ENCODE assay signal across 1 cellular context in the genomic region with DNA sequence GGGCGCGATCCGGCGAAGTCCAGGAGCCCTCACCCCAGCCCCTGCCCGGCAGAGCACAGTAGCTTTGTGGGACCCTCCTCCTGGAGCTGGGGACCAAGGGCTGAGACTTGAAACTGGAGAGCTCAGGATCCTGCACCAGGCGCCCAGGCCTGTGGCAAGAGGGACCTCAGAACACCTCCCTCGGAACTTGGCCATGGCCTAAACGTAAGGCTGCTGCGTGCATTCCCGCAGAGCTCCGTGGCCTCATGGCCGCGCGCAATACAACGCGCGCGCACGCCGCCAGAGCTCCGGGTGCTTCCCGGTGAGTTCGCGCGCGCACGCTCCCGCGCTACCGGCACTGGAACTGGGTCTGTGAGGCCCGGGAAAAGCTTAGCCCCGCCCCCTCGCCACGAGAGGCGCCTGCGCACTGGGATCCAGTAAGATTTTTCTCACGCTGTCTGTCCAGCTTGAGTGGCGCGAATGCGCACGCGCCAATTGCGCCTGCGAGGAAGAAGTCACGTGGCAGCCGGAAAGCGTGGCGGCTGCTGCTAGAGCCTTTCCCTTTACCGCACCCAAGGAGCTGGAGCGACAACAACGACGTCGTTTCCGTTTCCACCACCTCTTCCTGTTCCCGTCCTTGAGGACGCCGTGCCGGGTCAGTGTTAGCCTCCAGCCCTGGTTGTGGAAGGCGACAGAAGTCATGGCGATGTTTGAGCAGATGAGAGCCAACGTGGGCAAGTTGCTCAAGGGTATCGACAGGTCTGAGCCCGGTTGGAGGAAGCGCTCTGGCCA.
TF ChIP-seq lines count a peak whose summit lies in the region.

A gene with protein sequence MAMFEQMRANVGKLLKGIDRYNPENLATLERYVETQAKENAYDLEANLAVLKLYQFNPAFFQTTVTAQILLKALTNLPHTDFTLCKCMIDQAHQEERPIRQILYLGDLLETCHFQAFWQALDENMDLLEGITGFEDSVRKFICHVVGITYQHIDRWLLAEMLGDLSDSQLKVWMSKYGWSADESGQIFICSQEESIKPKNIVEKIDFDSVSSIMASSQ (plus strand): TSS at position 599 of the 771 bp plus-strand sequence. CDS start 81 bp downstream, at position 680.

TF ChIP-seq in HepG2, 621 proteins besides CTCF, POLR2A, EP300 and RAD21 (continued from another document and continues in another):
- TF ChIP-seq, protein P1, sequence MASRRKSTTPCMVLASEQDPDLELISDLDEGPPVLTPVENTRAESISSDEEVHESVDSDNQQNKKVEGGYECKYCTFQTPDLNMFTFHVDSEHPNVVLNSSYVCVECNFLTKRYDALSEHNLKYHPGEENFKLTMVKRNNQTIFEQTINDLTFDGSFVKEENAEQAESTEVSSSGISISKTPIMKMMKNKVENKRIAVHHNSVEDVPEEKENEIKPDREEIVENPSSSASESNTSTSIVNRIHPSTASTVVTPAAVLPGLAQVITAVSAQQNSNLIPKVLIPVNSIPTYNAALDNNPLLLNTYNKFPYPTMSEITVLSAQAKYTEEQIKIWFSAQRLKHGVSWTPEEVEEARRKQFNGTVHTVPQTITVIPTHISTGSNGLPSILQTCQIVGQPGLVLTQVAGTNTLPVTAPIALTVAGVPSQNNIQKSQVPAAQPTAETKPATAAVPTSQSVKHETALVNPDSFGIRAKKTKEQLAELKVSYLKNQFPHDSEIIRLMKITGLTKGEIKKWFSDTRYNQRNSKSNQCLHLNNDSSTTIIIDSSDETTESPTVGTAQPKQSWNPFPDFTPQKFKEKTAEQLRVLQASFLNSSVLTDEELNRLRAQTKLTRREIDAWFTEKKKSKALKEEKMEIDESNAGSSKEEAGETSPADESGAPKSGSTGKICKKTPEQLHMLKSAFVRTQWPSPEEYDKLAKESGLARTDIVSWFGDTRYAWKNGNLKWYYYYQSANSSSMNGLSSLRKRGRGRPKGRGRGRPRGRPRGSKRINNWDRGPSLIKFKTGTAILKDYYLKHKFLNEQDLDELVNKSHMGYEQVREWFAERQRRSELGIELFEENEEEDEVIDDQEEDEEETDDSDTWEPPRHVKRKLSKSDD (CRISPR knock-in tag; IDR thresholded peaks at IDR 0.05; ENCODE audit: low read depth) = peak; percentile 62; the same call in 1 of the 2 replicates
- TF ChIP-seq HDAC1 (CRISPR knock-in tag; IDR thresholded peaks at IDR 0.05) = peak; percentile 96
- TF ChIP-seq CEBPG (CRISPR knock-in tag; IDR thresholded peaks at IDR 0.05) = no peak
- 0 out of 2 replicates have a peak, but pooled peaks have one; percentile 45 for TF ChIP-seq IKZF5 (CRISPR knock-in tag; IDR thresholded peaks at IDR 0.05)
- TF ChIP-seq NR0B2 (CRISPR knock-in tag; IDR thresholded peaks at IDR 0.05) = 0 out of 2 replicates have a peak, but pooled peaks have one; percentile 29
- TF ChIP-seq, protein P2, sequence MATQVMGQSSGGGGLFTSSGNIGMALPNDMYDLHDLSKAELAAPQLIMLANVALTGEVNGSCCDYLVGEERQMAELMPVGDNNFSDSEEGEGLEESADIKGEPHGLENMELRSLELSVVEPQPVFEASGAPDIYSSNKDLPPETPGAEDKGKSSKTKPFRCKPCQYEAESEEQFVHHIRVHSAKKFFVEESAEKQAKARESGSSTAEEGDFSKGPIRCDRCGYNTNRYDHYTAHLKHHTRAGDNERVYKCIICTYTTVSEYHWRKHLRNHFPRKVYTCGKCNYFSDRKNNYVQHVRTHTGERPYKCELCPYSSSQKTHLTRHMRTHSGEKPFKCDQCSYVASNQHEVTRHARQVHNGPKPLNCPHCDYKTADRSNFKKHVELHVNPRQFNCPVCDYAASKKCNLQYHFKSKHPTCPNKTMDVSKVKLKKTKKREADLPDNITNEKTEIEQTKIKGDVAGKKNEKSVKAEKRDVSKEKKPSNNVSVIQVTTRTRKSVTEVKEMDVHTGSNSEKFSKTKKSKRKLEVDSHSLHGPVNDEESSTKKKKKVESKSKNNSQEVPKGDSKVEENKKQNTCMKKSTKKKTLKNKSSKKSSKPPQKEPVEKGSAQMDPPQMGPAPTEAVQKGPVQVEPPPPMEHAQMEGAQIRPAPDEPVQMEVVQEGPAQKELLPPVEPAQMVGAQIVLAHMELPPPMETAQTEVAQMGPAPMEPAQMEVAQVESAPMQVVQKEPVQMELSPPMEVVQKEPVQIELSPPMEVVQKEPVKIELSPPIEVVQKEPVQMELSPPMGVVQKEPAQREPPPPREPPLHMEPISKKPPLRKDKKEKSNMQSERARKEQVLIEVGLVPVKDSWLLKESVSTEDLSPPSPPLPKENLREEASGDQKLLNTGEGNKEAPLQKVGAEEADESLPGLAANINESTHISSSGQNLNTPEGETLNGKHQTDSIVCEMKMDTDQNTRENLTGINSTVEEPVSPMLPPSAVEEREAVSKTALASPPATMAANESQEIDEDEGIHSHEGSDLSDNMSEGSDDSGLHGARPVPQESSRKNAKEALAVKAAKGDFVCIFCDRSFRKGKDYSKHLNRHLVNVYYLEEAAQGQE (IDR thresholded peaks at IDR 0.05; ENCODE audit: borderline replicate concordance in 1 of 2, low read depth in 1 of 2, low read length in 2 of 2) = no peak
- peak; percentile 64; the same call in 1 of the 2 replicates for TF ChIP-seq YEATS4 (CRISPR knock-in tag; IDR thresholded peaks at IDR 0.05; ENCODE audit: borderline replicate concordance)
- TF ChIP-seq, protein P3, sequence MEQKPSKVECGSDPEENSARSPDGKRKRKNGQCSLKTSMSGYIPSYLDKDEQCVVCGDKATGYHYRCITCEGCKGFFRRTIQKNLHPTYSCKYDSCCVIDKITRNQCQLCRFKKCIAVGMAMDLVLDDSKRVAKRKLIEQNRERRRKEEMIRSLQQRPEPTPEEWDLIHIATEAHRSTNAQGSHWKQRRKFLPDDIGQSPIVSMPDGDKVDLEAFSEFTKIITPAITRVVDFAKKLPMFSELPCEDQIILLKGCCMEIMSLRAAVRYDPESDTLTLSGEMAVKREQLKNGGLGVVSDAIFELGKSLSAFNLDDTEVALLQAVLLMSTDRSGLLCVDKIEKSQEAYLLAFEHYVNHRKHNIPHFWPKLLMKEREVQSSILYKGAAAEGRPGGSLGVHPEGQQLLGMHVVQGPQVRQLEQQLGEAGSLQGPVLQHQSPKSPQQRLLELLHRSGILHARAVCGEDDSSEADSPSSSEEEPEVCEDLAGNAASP (CRISPR knock-in tag; IDR thresholded peaks at IDR 0.05; ENCODE audit: borderline replicate concordance) = peak; percentile 31; the same call in 1 of the 2 replicates
- TF ChIP-seq MIER3 (CRISPR knock-in tag; IDR thresholded peaks at IDR 0.05; ENCODE audit: borderline replicate concordance) = peak; percentile 55; the same call in 1 of the 2 replicates
- no peak for TF ChIP-seq DR1 (CRISPR knock-in tag; IDR thresholded peaks at IDR 0.05)
- peak; percentile 49; the same call in 1 of the 2 replicates for TF ChIP-seq ETV5 (CRISPR knock-in tag; IDR thresholded peaks at IDR 0.05; ENCODE audit: borderline replicate concordance)
- TF ChIP-seq, protein P4, sequence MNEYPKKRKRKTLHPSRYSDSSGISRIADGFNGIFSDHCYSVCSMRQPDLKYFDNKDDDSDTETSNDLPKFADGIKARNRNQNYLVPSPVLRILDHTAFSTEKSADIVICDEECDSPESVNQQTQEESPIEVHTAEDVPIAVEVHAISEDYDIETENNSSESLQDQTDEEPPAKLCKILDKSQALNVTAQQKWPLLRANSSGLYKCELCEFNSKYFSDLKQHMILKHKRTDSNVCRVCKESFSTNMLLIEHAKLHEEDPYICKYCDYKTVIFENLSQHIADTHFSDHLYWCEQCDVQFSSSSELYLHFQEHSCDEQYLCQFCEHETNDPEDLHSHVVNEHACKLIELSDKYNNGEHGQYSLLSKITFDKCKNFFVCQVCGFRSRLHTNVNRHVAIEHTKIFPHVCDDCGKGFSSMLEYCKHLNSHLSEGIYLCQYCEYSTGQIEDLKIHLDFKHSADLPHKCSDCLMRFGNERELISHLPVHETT (CRISPR knock-in tag; conservative IDR thresholded peaks at IDR 0.05) = peak; percentile 95
- TF ChIP-seq ZFP91 (CRISPR knock-in tag; IDR thresholded peaks at IDR 0.05; ENCODE audit: borderline replicate concordance) = peak; percentile 86
- peak; percentile 84 for TF ChIP-seq KDM2A (CRISPR knock-in tag; IDR thresholded peaks at IDR 0.05; ENCODE audit: borderline replicate concordance, low read depth)
- peak; percentile 12; the same call in 1 of the 2 replicates for TF ChIP-seq HMG20B (CRISPR knock-in tag; conservative IDR thresholded peaks at IDR 0.05)
- no peak for TF ChIP-seq ZMYM3 (CRISPR knock-in tag; IDR thresholded peaks at IDR 0.05)
- TF ChIP-seq HOMEZ (CRISPR knock-in tag; IDR thresholded peaks at IDR 0.05; ENCODE audit: low read depth) = peak; percentile 68; the same call in 1 of the 2 replicates
- TF ChIP-seq ZNF225 (CRISPR knock-in tag; IDR thresholded peaks at IDR 0.05) = peak; percentile 72
- peak; percentile 84 for TF ChIP-seq DMAP1 (CRISPR knock-in tag; IDR thresholded peaks at IDR 0.05)
- TF ChIP-seq ATF1 (CRISPR knock-in tag; IDR thresholded peaks at IDR 0.05) = peak; percentile 78
- peak; percentile 47; the same call in 1 of the 2 replicates for TF ChIP-seq ZNF614 (CRISPR knock-in tag; IDR thresholded peaks at IDR 0.05; ENCODE audit: borderline replicate concordance)
- no peak for TF ChIP-seq SKIL (CRISPR knock-in tag; IDR thresholded peaks at IDR 0.05; ENCODE audit: borderline replicate concordance)
- no peak for TF ChIP-seq ZSCAN25 (CRISPR knock-in tag; IDR thresholded peaks at IDR 0.05)
- TF ChIP-seq, protein P5, sequence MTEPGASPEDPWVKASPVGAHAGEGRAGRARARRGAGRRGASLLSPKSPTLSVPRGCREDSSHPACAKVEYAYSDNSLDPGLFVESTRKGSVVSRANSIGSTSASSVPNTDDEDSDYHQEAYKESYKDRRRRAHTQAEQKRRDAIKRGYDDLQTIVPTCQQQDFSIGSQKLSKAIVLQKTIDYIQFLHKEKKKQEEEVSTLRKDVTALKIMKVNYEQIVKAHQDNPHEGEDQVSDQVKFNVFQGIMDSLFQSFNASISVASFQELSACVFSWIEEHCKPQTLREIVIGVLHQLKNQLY (CRISPR knock-in tag; IDR thresholded peaks at IDR 0.05) = peak; percentile 45; the same call in 1 of the 2 replicates
- TF ChIP-seq ZFP1 (CRISPR knock-in tag; IDR thresholded peaks at IDR 0.05) = no peak; the same call in 1 of the 2 replicates
- TF ChIP-seq RFX5 (IDR thresholded peaks at IDR 0.05; ENCODE audit: low read depth, low read length) = peak; percentile 5; the same call in 1 of the 2 replicates
- TF ChIP-seq, protein P6, sequence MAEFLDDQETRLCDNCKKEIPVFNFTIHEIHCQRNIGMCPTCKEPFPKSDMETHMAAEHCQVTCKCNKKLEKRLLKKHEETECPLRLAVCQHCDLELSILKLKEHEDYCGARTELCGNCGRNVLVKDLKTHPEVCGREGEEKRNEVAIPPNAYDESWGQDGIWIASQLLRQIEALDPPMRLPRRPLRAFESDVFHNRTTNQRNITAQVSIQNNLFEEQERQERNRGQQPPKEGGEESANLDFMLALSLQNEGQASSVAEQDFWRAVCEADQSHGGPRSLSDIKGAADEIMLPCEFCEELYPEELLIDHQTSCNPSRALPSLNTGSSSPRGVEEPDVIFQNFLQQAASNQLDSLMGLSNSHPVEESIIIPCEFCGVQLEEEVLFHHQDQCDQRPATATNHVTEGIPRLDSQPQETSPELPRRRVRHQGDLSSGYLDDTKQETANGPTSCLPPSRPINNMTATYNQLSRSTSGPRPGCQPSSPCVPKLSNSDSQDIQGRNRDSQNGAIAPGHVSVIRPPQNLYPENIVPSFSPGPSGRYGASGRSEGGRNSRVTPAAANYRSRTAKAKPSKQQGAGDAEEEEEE (CRISPR knock-in tag; IDR thresholded peaks at IDR 0.05; ENCODE audit: borderline replicate concordance) = no peak
